In genomic region chr18:39260565-39260964, GRCh38 we compare ENCODE assay signal across 32 cellular contexts.
"Had no signal": no experiment of that assay in that cellular context is flagged by ENCODE, and none has a peak within 500 bp of the region (broad histone marks: within the 10 kb centered on the region; RNA-seq: fewer than 3 reads in every experiment).

No MANE protein-coding gene starts in this region.

- H3K27ac Mint-ChIP-seq: activated B cell treated with CpG ODN at 0.5 μM for 24 hours; activated CD8-positive, alpha-beta T cell treated with anti-CD3 and anti-CD28 coated beads for 36 hours; activated naive CD8-positive, alpha-beta T cell; activated T-helper 17 cell treated with anti-CD3 and anti-CD28 coated beads, Interleukin-2, amount 50 U/mL, for 72 hours; dendritic cell treated with granulocyte-macrophage colony-stimulating factor and Interleukin-4, amounts not matched to agents 40 ng/mL and 50 ng/mL, for 4 days; endodermal cell; T-helper 17 cell; T-helper 2 cell treated with Interferon-gamma antibody and Interleukin-4, amounts not matched to agents 5 μg/mL and 100 μg/mL, for 36 hours had no signal

- H3K27ac ChIP-seq: brain microvascular endothelial cell, coronary artery, dorsolateral prefrontal cortex, esophagus muscularis mucosa, gastroesophageal sphincter, heart right ventricle, WERI-Rb-1 had no signal

- H3K27me3 Mint-ChIP-seq: activated B cell treated with CpG ODN at 0.5 μM for 24 hours; activated CD8-positive, alpha-beta T cell treated with anti-CD3 and anti-CD28 coated beads for 36 hours; activated naive CD8-positive, alpha-beta T cell; activated T-helper 17 cell treated with anti-CD3 and anti-CD28 coated beads, Interleukin-2, amount 50 U/mL, for 72 hours; central memory CD8-positive, alpha-beta T cell; dendritic cell treated with granulocyte-macrophage colony-stimulating factor and Interleukin-4, amounts not matched to agents 40 ng/mL and 50 ng/mL, for 4 days; T-helper 17 cell had no signal

- DNase-seq: activated B cell treated with CpG ODN at 0.5 μM for 24 hours; activated CD4-positive, alpha-beta T cell treated with anti-CD3 and anti-CD28 coated beads for 48 hours; activated CD4-positive, alpha-beta T cell treated with anti-CD3 and anti-CD28 coated beads, Interleukin-2, amount 50 U/mL, for 1 hour; activated CD4-positive, alpha-beta T cell treated with anti-CD3 and anti-CD28 coated beads, Interleukin-2, amount 50 U/mL, for 48 hours; activated CD8-positive, alpha-beta memory T cell treated with anti-CD3 and anti-CD28 coated beads for 24 hours; activated CD8-positive, alpha-beta T cell treated with anti-CD3 and anti-CD28 coated beads for 36 hours; activated effector memory CD4-positive, alpha-beta T cell treated with Interleukin-2 at 50 U/mL for 16 hours; activated gamma-delta T cell treated with Interleukin-2 at 50 U/mL for 16 hours; activated naive CD4-positive, alpha-beta T cell treated with anti-CD3 and anti-CD28 coated beads, Interleukin-2, amount 50 U/mL, for 16 hours; activated naive CD4-positive, alpha-beta T cell treated with Interleukin-2 at 50 U/mL for 16 hours; activated T-cell treated with anti-CD3 and anti-CD28 coated beads, Interleukin-2, amount 50 U/mL, for 4 hours; amniotic stem cell; anterior cingulate cortex; brain microvascular endothelial cell; dorsolateral prefrontal cortex; effector memory CD4-positive, alpha-beta T cell; endodermal cell; erythroblast; foreskin melanocyte; heart right ventricle; T-helper 17 cell; T1000; WERI-Rb-1 had no signal

- H3K9me3 ChIP-seq: esophagus muscularis mucosa, gastroesophageal sphincter had no signal

- H3K27me3 ChIP-seq: brain microvascular endothelial cell, dorsolateral prefrontal cortex, esophagus muscularis mucosa, gastroesophageal sphincter, heart right ventricle had no signal

- H3K4me1 ChIP-seq: esophagus muscularis mucosa, gastroesophageal sphincter, heart right ventricle had no signal

- H3K36me3 Mint-ChIP-seq: activated naive CD8-positive, alpha-beta T cell had no signal

- H3K4me3 Mint-ChIP-seq: activated B cell treated with CpG ODN at 0.5 μM for 24 hours; activated CD8-positive, alpha-beta T cell treated with anti-CD3 and anti-CD28 coated beads for 36 hours; activated naive CD8-positive, alpha-beta T cell; activated T-cell treated with anti-CD3 and anti-CD28 coated beads, Interleukin-2, amount 50 U/mL, for 4 hours; activated T-helper 17 cell treated with anti-CD3 and anti-CD28 coated beads, Interleukin-2, amount 50 U/mL, for 72 hours; central memory CD8-positive, alpha-beta T cell; dendritic cell treated with granulocyte-macrophage colony-stimulating factor and Interleukin-4, amounts not matched to agents 40 ng/mL and 50 ng/mL, for 4 days; endodermal cell; T-helper 17 cell; T-helper 2 cell treated with Interferon-gamma antibody and Interleukin-4, amounts not matched to agents 5 μg/mL and 100 μg/mL, for 36 hours had no signal

- H3K4me1 Mint-ChIP-seq: activated B cell treated with CpG ODN at 0.5 μM for 24 hours; activated T-helper 17 cell treated with anti-CD3 and anti-CD28 coated beads, Interleukin-2, amount 50 U/mL, for 72 hours; central memory CD8-positive, alpha-beta T cell; endodermal cell; T-helper 17 cell had no signal

- ATAC-seq: activated CD4-positive, CD25-positive, alpha-beta regulatory T cell treated with anti-CD3 and anti-CD28 coated beads, Interleukin-2, amount 50 U/mL, for 24 hours; activated CD8-positive, alpha-beta T cell treated with anti-CD3 and anti-CD28 coated beads for 36 hours; activated T-cell treated with anti-CD3 and anti-CD28 coated beads, Interleukin-2, amount 50 U/mL, for 4 hours; activated T-helper 17 cell treated with anti-CD3 and anti-CD28 coated beads, Interleukin-2, amount 50 U/mL, for 72 hours; gastroesophageal sphincter; heart right ventricle; T-helper 17 cell had no signal
